In genomic region chr11:88301478-88302140, GRCh38 we compare ENCODE assay signal across 8 cellular contexts. TPM values are rescaled to one million over a fixed set of nuclear protein-coding genes. Genes with fewer than 3 reads are reported as not detected.
DNase-seq lines count a peak whose midpoint lies in the region; ATAC-seq and TF ChIP-seq lines count a peak whose summit lies in the region.

No MANE protein-coding gene starts in this region.

- H3K4me3 ChIP-seq in iPS-20b (ENCODE audit: low read length) (no peak overlapping the region), uterus (no peak overlapping the region)

- TF ChIP-seq CTCF in GM10248 (IDR thresholded peaks at IDR 0.05; ENCODE audit: control extremely low read depth, extremely low read depth, low read depth, missing control alignments) (no peak), uterus (IDR thresholded peaks at IDR 0.05) (no peak)

- intact Hi-C loops in uterus (cut with DNase I; ENCODE audit: low total_unique reads) = no loop called here

- no peak for TF ChIP-seq POLR2A in uterus (IDR thresholded peaks at IDR 0.05)

- CTCF ChIA-PET in GM10248 (lab: Yijun Ruan, JAX) = interaction anchor here (1.3 to 1.6 kb wide), 3 partner anchors 11 to 17 kb away, joined by 3 to 5 read pairs (median 4); no protein-coding TSS in a partner anchor

- H3K27ac ChIP-seq in iPS-20b (ENCODE audit: low read length) (peak overlapping the region; percentile 11), uterus (no peak overlapping the region)

- ATAC-seq in GM19467 (IDR thresholded peaks at IDR 0.05; ENCODE audit: unreplicated experiment) (peak; percentile 55), HG03354 (IDR thresholded peaks at IDR 0.05; ENCODE audit: poor library complexity, severe bottlenecking, unreplicated experiment) (peak; percentile 48)

- H3K4me1 ChIP-seq in iPS-20b (ENCODE audit: insufficient read depth, low read length) (peaks cover 36% of the 10 kb centered on the region; the same call in 1 of the 2 replicates), uterus (no peaks in the 10 kb centered on the region)

- POLR2A ChIA-PET in GM10248 (lab: Yijun Ruan, JAX) = interaction anchor here (0.7 kb wide), 1 partner anchor 26 kb away, joined by 13 read pairs; no protein-coding TSS in a partner anchor

- H3K36me3 ChIP-seq in iPS-20b (ENCODE audit: insufficient read depth, low read depth, low read length) (peaks cover 85% of the 10 kb centered on the region), uterus (no peaks in the 10 kb centered on the region)

- DNase-seq in GM10248 (ENCODE audit: extremely low spot score) (peak; percentile 35), uterus (no peak), HCEC 1CT (no peak), NCI-H187 (lab: John Stamatoyannopoulos, UW) (no peak), NCI-H2081 (lab: John Stamatoyannopoulos, UW) (no peak)

- H3K27me3 ChIP-seq in iPS-20b (ENCODE audit: insufficient read depth, low read length) = no peaks in the 10 kb centered on the region
- H3K27me3 ChIP-seq in uterus = no peaks in the 10 kb centered on the region

- peak overlapping the region; percentile 35; the same call in 1 of the 2 replicates for H3K9ac ChIP-seq in iPS-20b (ENCODE audit: low read depth, low read length)

- no peaks in the 10 kb centered on the region for H3K9me3 ChIP-seq in iPS-20b (ENCODE audit: insufficient read depth, low read depth, low read length)
- no peaks in the 10 kb centered on the region for H3K9me3 ChIP-seq in uterus

RNA-seq across cellular contexts. Expression of gene CTSC, which starts 35.9 kb away (rescaled TPM):
- 100 to 1,000 TPM in 1 of 4 donors, 10 to 100 TPM in 3; 28.8 to 182 (median 36.3) TPM for total RNA-seq in uterus
